8 cellular contexts compared by ENCODE assay signal in genomic region chr1:217134857-217135568, GRCh38.
DNase-seq lines count a peak whose midpoint lies in the region; ATAC-seq and TF ChIP-seq lines count a peak whose summit lies in the region.

No MANE protein-coding gene starts in this region.

- intact Hi-C loops in mammary epithelial cell (cut with micrococcal nuclease), result loop anchor here (10.0 kb wide), 1 partner anchor 380 kb away; no protein-coding TSS in a partner anchor

- H3K36me3 ChIP-seq in BJ (ENCODE audit: control insufficient read depth, insufficient read depth, low read length) (no peaks in the 10 kb centered on the region), mammary epithelial cell (ENCODE audit: insufficient read depth, low read length) (no peaks in the 10 kb centered on the region), mesodermal cell (ENCODE audit: control insufficient read depth, insufficient read depth, low read length) (no peaks in the 10 kb centered on the region)

- CTCF ChIA-PET in BJ (lab: Yijun Ruan, JAX) (interaction anchor here (1.0 kb wide), 1 partner anchor 21 kb away, joined by 3 read pairs; no protein-coding TSS in a partner anchor), mammary epithelial cell (lab: Charles Lee; ENCODE audit: low non-redundant PET) (interaction anchor here (0.6 kb wide), 1 partner anchor 385 kb away, joined by 4 read pairs; no protein-coding TSS in a partner anchor)

- H3K27ac ChIP-seq in mammary epithelial cell (ENCODE audit: insufficient read depth, low read depth, low read length), result no peak overlapping the region
- H3K27ac ChIP-seq in mesodermal cell (ENCODE audit: low read depth, low read length, severe bottlenecking), result no peak overlapping the region

- peaks cover 6% of the 10 kb centered on the region for H3K4me1 ChIP-seq in mammary epithelial cell (ENCODE audit: insufficient read depth, low read length)
- peaks cover 23% of the 10 kb centered on the region for H3K4me1 ChIP-seq in mesodermal cell (ENCODE audit: control insufficient read depth, insufficient read depth, low read length, poor library complexity, severe bottlenecking)

- no peaks in the 10 kb centered on the region for H3K9me3 ChIP-seq in mammary epithelial cell (replicated peaks; ENCODE audit: insufficient read depth, low read length)
- no peaks in the 10 kb centered on the region for H3K9me3 ChIP-seq in mesodermal cell (ENCODE audit: control insufficient read depth, low read length)

- peak overlapping the region; percentile 90 for H3K4me2 ChIP-seq in mammary epithelial cell (ENCODE audit: insufficient read depth, low read depth, low read length)

- DNase-seq in BJ (ENCODE audit: low read depth) (no peak), mammary epithelial cell (peak; percentile 38), GM20000 (ENCODE audit: low spot score) (no peak), NCI-H2171 treated with DMSO at 0.1 percent for 48 hours (lab: John Stamatoyannopoulos, UW) (no peak), NCI-H446 treated with DMSO at 0.1 percent for 48 hours (lab: John Stamatoyannopoulos, UW) (no peak)
- no peak for DNase-seq in activated CD4-positive, alpha-beta T cell treated with anti-CD3 and anti-CD28 coated beads for 4 hours

- H2AFZ ChIP-seq in mammary epithelial cell (ENCODE audit: low read depth, low read length), result peak overlapping the region; percentile 78

- no peaks in the 10 kb centered on the region for H3K79me2 ChIP-seq in mammary epithelial cell (ENCODE audit: insufficient read depth, low read length)

- H3K4me3 ChIP-seq in BJ (ENCODE audit: low read depth, low read length), result peak overlapping the region; percentile 25
- peak overlapping the region; percentile 48 to 54 (median 49) for H3K4me3 ChIP-seq in mammary epithelial cell (replicated peaks in 1 of 3; ENCODE audit: insufficient read depth in 1 of 3, low read depth in 2 of 3, low read length in 3 of 3)
- H3K4me3 ChIP-seq in mesodermal cell (ENCODE audit: extremely low read depth, insufficient read depth, low read length, poor library complexity, severe bottlenecking), result peak overlapping the region; percentile 45

- WGBS in mammary epithelial cell (ENCODE audit: low coverage, missing lambda C conversion rate), result 4% methylated on average over 14 of the region's 49 CpGs
- 0 to 1% methylated on average over 16 to 20 of the region's 49 CpGs for WGBS in mesodermal cell (ENCODE audit: insufficient coverage in 2 of 2), 2 experiments

- TF ChIP-seq CTCF in BJ (IDR thresholded peaks at IDR 0.05; ENCODE audit: insufficient read depth, low read depth, low read length) (no peak), mammary epithelial cell (conservative IDR thresholded peaks at IDR 0.05 in 1 of 2, IDR thresholded peaks at IDR 0.05 in 1 of 2; ENCODE audit: extremely low read depth in 1 of 2, insufficient read depth in 1 of 2, low read depth in 1 of 2, low read length in 2 of 2) (no peak), GM20000 (IDR thresholded peaks at IDR 0.05; ENCODE audit: extremely low read depth, missing control alignments) (no peak)

- no TSS peak for BruUV-seq in mammary epithelial cell (replicated peaks; lab: Mats Ljungman, UMichigan)

- in situ Hi-C loops in mammary epithelial cell (cut with MboI; ENCODE audit: low sequenced_read_pairs in 2 of 2), result no loop called here

- no peak overlapping the region for H3K9ac ChIP-seq in mammary epithelial cell (ENCODE audit: insufficient read depth, low read length)

- peaks cover 21% of the 10 kb centered on the region for H3K27me3 ChIP-seq in BJ (ENCODE audit: control insufficient read depth, insufficient read depth, low read length)
- peaks cover 29% of the 10 kb centered on the region for H3K27me3 ChIP-seq in mammary epithelial cell (ENCODE audit: insufficient read depth, low read length)

- H4K20me1 ChIP-seq in mammary epithelial cell (ENCODE audit: insufficient read depth, low read length), result no peaks in the 10 kb centered on the region

- dilution Hi-C loops in mammary epithelial cell (cut with HindIII; ENCODE audit: low sequenced_read_pairs), result no loop called here

- ATAC-seq in HG03025 (IDR thresholded peaks at IDR 0.05; ENCODE audit: low FRiP score, unreplicated experiment), result peak; percentile 55

- POLR2A ChIA-PET in BJ (lab: Charles Lee), result no interaction called here
